13 cellular contexts compared by ENCODE assay signal in genomic region chr10:373015-373414, GRCh38.
A peak's percentile ranks its signal among the peaks of the same experiment; 100 is the strongest.
DNase-seq lines count a peak whose midpoint lies in the region; ATAC-seq and TF ChIP-seq lines count a peak whose summit lies in the region.
"Had no signal": no experiment of that assay in that cellular context is flagged by ENCODE, and none has a peak within 500 bp of the region (broad histone marks: within the 10 kb centered on the region; RNA-seq: fewer than 3 reads in every experiment).

No MANE protein-coding gene starts in this region.

- H3K9me3 Mint-ChIP-seq in neural crest cell (no peaks in the 10 kb centered on the region), T-cell (no peaks in the 10 kb centered on the region)

- H3K4me3 ChIP-seq in fibroblast of mammary gland (ENCODE audit: control insufficient read depth, low read depth, low read length): no peak overlapping the region
- no peak overlapping the region for H3K4me3 ChIP-seq in aorta (ENCODE audit: low read length in 2 of 2)
- H3K4me3 ChIP-seq in WERI-Rb-1 (ENCODE audit: low read depth, low read length): no peak overlapping the region
- H3K4me3 ChIP-seq: GM12878 had no signal

- TF ChIP-seq CTCF in fibroblast of mammary gland (conservative IDR thresholded peaks at IDR 0.05; ENCODE audit: control insufficient read depth, insufficient read depth, low read depth, low read length) (no peak), neural crest cell (conservative IDR thresholded peaks at IDR 0.05) (no peak), WERI-Rb-1 (IDR thresholded peaks at IDR 0.05; ENCODE audit: low read depth, low read length) (no peak)

- CTCF ChIA-PET in T-cell (lab: Charles Lee): no interaction called here

- H3K27ac ChIP-seq in aorta (ENCODE audit: low read depth in 1 of 2, low read length in 2 of 2) (peak overlapping the region; percentile 49 to 80), WERI-Rb-1 (no peak overlapping the region)

- no peaks in the 10 kb centered on the region for H3K9me3 ChIP-seq in aorta (ENCODE audit: control insufficient read depth, low read length)
- no peaks in the 10 kb centered on the region for H3K9me3 ChIP-seq in WERI-Rb-1 (ENCODE audit: severe bottlenecking)

- peaks cover 0 to 3% of the 10 kb centered on the region in 2 donors for H3K4me1 ChIP-seq in aorta (ENCODE audit: control insufficient read depth in 1 of 2, insufficient read depth in 2 of 2, low read length in 2 of 2)

- peak; percentile 13 for DNase-seq in NCI-H345 treated with DMSO at 0.1 percent for 48 hours (lab: John Stamatoyannopoulos, UW; ENCODE audit: unreplicated experiment)
- DNase-seq in NCI-H345 (lab: John Stamatoyannopoulos, UW): no peak
- DNase-seq in fibroblast of mammary gland (ENCODE audit: low read depth): peak; percentile 42
- no peak for DNase-seq in neural crest cell (ENCODE audit: low read depth, low spot score)
- DNase-seq in aorta: peak in 1 of 2 donors; percentile 52
- DNase-seq in WERI-Rb-1: no peak
- DNase-seq in amniotic stem cell (lab: John Stamatoyannopoulos, UW): no peak
- DNase-seq in T-cell: no peak
- DNase-seq: activated CD8-positive, alpha-beta memory T cell treated with anti-CD3 and anti-CD28 coated beads, Interleukin-2, amount 50 U/mL, for 48 hours; DMS 273 treated with DMSO at 0.1 percent for 48 hours; stimulated activated naive CD8-positive, alpha-beta T cell treated with anti-CD3 and anti-CD28 coated beads, Interleukin-15, Interleukin-2, amounts not matched to agents 100 U/mL and 50 U/mL, for 24 hours had no signal

- H3K27me3 ChIP-seq in aorta (ENCODE audit: control insufficient read depth in 1 of 2, insufficient read depth in 2 of 2, low read length in 1 of 2) (no peaks in the 10 kb centered on the region), WERI-Rb-1 (ENCODE audit: insufficient read depth, low read depth, severe bottlenecking) (no peaks in the 10 kb centered on the region)

- H3K4me3 Mint-ChIP-seq in neural crest cell (no peak overlapping the region), T-cell (no peak overlapping the region)

- H3K36me3 Mint-ChIP-seq in neural crest cell (ENCODE audit: low read depth) (peaks cover 12% of the 10 kb centered on the region), T-cell (peaks cover 12% of the 10 kb centered on the region)

- WGBS in aorta, 2 donors: 15 to 21% methylated on average over 3 to 4 of the region's 4 CpGs

- POLR2A ChIA-PET in T-cell (lab: Charles Lee): no interaction called here

- intact Hi-C loops in aorta (cut with DNase I): loop anchor here in 1 of 2 donors (5.0 kb wide), 1 partner anchor 46 kb away; no protein-coding TSS in a partner anchor

- H3K4me1 Mint-ChIP-seq in neural crest cell: peaks cover 23% of the 10 kb centered on the region
- peaks cover 11 to 23% (median 12%) of the 10 kb centered on the region in 3 donors for H3K4me1 Mint-ChIP-seq in T-cell

- peak; percentile 39 for ATAC-seq in aorta (ENCODE audit: low FRiP score)
- no peak for ATAC-seq in T-cell (replicated peaks in 1 of 4)
- ATAC-seq: GM12878; Panc1; stimulated activated naive CD8-positive, alpha-beta T cell treated with anti-CD3 and anti-CD28 coated beads, Interleukin-15, Interleukin-2, amounts not matched to agents 100 U/mL and 50 U/mL, for 24 hours had no signal

- H3K27ac Mint-ChIP-seq in neural crest cell (ENCODE audit: unreplicated experiment) (peak overlapping the region; percentile 75), T-cell (no peak overlapping the region)

- H3K27me3 Mint-ChIP-seq in neural crest cell (ENCODE audit: low read depth) (no peaks in the 10 kb centered on the region), T-cell (no peaks in the 10 kb centered on the region)

- no peaks in the 10 kb centered on the region for H3K36me3 ChIP-seq in aorta (ENCODE audit: control insufficient read depth in 1 of 2, insufficient read depth in 2 of 2, low read length in 1 of 2)
- H3K36me3 ChIP-seq in WERI-Rb-1: no peaks in the 10 kb centered on the region; the same call in 1 of the 2 replicates

Comparison
In these comparisons a context has a peak if more than half of its experiments do, and no peak if none do; other contexts are left out.
1. DNase-seq: peak in NCI-H345 treated with DMSO at 0.1 percent for 48 hours (single experiment) and fibroblast of mammary gland (single experiment); none in NCI-H345 (single experiment), neural crest cell (single experiment), WERI-Rb-1 (single experiment), amniotic stem cell (single experiment) and T-cell (0 of 34).